Comparison of ENCODE assay signal across 8 cellular contexts in the genomic region with DNA sequence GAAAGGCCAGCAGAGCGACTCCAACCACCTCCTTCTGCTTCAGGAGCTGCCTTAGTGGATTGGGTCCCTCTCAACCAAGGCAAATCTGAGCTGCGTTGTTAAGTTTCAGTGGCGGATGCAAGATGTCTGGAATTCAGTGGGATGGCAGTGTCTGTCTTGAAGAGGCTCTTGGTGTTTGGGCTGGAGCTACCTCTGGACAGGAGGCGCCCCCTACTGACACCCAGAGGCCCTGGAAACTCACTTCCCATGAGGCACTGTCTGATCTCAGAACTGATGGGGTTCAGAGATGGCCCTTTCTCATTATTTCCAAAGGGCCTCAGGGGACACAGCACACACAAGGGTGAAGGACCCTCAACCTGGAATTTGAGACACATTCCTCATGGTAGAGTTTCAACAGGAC. TPM values are rescaled to one million over a fixed set of nuclear protein-coding genes. Genes with fewer than 3 reads are reported as not detected.
DNase-seq lines count a peak whose midpoint lies in the region; ATAC-seq and TF ChIP-seq lines count a peak whose summit lies in the region.

No MANE protein-coding gene starts in this region.

- ATAC-seq in HG02840 (IDR thresholded peaks at IDR 0.05; ENCODE audit: low FRiP score, unreplicated experiment) = no peak

- H3K4me3 Mint-ChIP-seq in activated CD4-positive, alpha-beta memory T cell treated with anti-CD3 and anti-CD28 coated beads, Interleukin-2, amount 10 ng/mL, durations not matched to agents 7 days and 5 days = no peak overlapping the region
- H3K4me3 Mint-ChIP-seq in endothelial cell (ENCODE audit: unreplicated experiment) = no peak overlapping the region

- H3K27ac Mint-ChIP-seq in activated CD4-positive, alpha-beta memory T cell treated with anti-CD3 and anti-CD28 coated beads, Interleukin-2, amount 10 ng/mL, durations not matched to agents 7 days and 5 days = no peak overlapping the region
- H3K27ac Mint-ChIP-seq in endothelial cell (ENCODE audit: unreplicated experiment) = no peak overlapping the region

- no peaks in the 10 kb centered on the region for H3K36me3 Mint-ChIP-seq in activated CD4-positive, alpha-beta memory T cell treated with anti-CD3 and anti-CD28 coated beads, Interleukin-2, amount 10 ng/mL, durations not matched to agents 7 days and 5 days (ENCODE audit: low read depth)
- H3K36me3 Mint-ChIP-seq in endothelial cell (ENCODE audit: low read depth, unreplicated experiment) = no peaks in the 10 kb centered on the region

- H3K4me1 Mint-ChIP-seq in activated CD4-positive, alpha-beta memory T cell treated with anti-CD3 and anti-CD28 coated beads, Interleukin-2, amount 10 ng/mL, durations not matched to agents 7 days and 5 days = no peaks in the 10 kb centered on the region
- H3K4me1 Mint-ChIP-seq in endothelial cell (ENCODE audit: unreplicated experiment) = peaks cover 16% of the 10 kb centered on the region

- DNase-seq in NCI-H345 (lab: John Stamatoyannopoulos, UW) = peak; percentile 23
- no peak for DNase-seq in NCI-H345 treated with DMSO at 0.1 percent for 48 hours (lab: John Stamatoyannopoulos, UW; ENCODE audit: unreplicated experiment)
- DNase-seq in NCI-H510A (lab: John Stamatoyannopoulos, UW) = peak; percentile 13
- DNase-seq in activated CD4-positive, alpha-beta memory T cell treated with anti-CD3 and anti-CD28 coated beads, Interleukin-2, amount 10 ng/mL, durations not matched to agents 7 days and 5 days = peak; percentile 70
- DNase-seq in endothelial cell (ENCODE audit: low spot score) = peak; percentile 59
- peak; percentile 73 for DNase-seq in mucosa of gallbladder (ENCODE audit: low spot score)
- peak; percentile 15 to 22 for DNase-seq in stimulated activated CD8-positive, alpha-beta memory T cell treated with anti-CD3 and anti-CD28 coated beads, Interleukin-4, amount 100 ng/mL, for 4 hours (ENCODE audit: low read depth in 2 of 2, low spot score in 1 of 2)

- CTCF ChIA-PET in activated CD4-positive, alpha-beta memory T cell treated with anti-CD3 and anti-CD28 coated beads, Interleukin-2, amount 10 ng/mL, durations not matched to agents 7 days and 5 days (lab: Charles Lee) = interaction anchor here (0.6 to 3.1 kb wide), 16 partner anchors 11 to 711 kb away, joined by 3 to 18 read pairs (median 3); partner anchors contain the start of gene WDR73

- no peaks in the 10 kb centered on the region for H3K9me3 Mint-ChIP-seq in activated CD4-positive, alpha-beta memory T cell treated with anti-CD3 and anti-CD28 coated beads, Interleukin-2, amount 10 ng/mL, durations not matched to agents 7 days and 5 days
- no peaks in the 10 kb centered on the region for H3K9me3 Mint-ChIP-seq in endothelial cell (ENCODE audit: unreplicated experiment)

- TF ChIP-seq CTCF in endothelial cell (IDR thresholded peaks at IDR 0.05; ENCODE audit: unreplicated experiment) = no peak

- POLR2A ChIA-PET in activated CD4-positive, alpha-beta memory T cell treated with anti-CD3 and anti-CD28 coated beads, Interleukin-2, amount 10 ng/mL, durations not matched to agents 7 days and 5 days (lab: Charles Lee) = no interaction called here

- H3K27me3 Mint-ChIP-seq in activated CD4-positive, alpha-beta memory T cell treated with anti-CD3 and anti-CD28 coated beads, Interleukin-2, amount 10 ng/mL, durations not matched to agents 7 days and 5 days = no peaks in the 10 kb centered on the region
- H3K27me3 Mint-ChIP-seq in endothelial cell (ENCODE audit: unreplicated experiment) = peaks cover 2% of the 10 kb centered on the region

RNA-seq across cellular contexts. Expression of gene SLC28A1, which starts 6.0 kb away (rescaled TPM):
- not detected for total RNA-seq in activated CD4-positive, alpha-beta memory T cell treated with anti-CD3 and anti-CD28 coated beads, Interleukin-2, amount 10 ng/mL, durations not matched to agents 7 days and 5 days
- total RNA-seq in endothelial cell (ENCODE audit: unreplicated experiment) (not detected), mucosa of gallbladder (2.6 TPM)
